29 cellular contexts compared by ENCODE assay signal in genomic region chr21:46352913-46353312, GRCh38.
"Had no signal": no experiment of that assay in that cellular context is flagged by ENCODE, and none has a peak within 500 bp of the region (broad histone marks: within the 10 kb centered on the region; RNA-seq: fewer than 3 reads in every experiment).

No MANE protein-coding gene starts in this region.

- H3K27ac Mint-ChIP-seq: activated CD4-positive, alpha-beta T cell treated with anti-CD3 and anti-CD28 coated beads, Interleukin-2, amount 10 ng/mL, durations not matched to agents 7 days and 5 days; activated CD8-positive, alpha-beta memory T cell treated with anti-CD3 and anti-CD28 coated beads, Interleukin-2, amount 10 ng/mL, durations not matched to agents 7 days and 5 days; activated CD8-positive, alpha-beta T cell treated with anti-CD3 and anti-CD28 coated beads for 36 hours; activated naive CD4-positive, alpha-beta T cell treated with anti-CD3 and anti-CD28 coated beads for 36 hours; activated naive CD4-positive, alpha-beta T cell treated with anti-CD3 and anti-CD28 coated beads, Interleukin-2, amount 50 U/mL, for 24 hours; activated naive CD8-positive, alpha-beta T cell treated with anti-CD3 and anti-CD28 coated beads for 36 hours; activated naive CD8-positive, alpha-beta T cell treated with anti-CD3 and anti-CD28 coated beads, Interleukin-2, amount 50 U/mL, for 24 hours; activated T-helper 1 cell treated with anti-CD3 and anti-CD28 coated beads, Interleukin-12 subunit alpha, Interleukin-12 subunit beta, Interleukin-2, Interleukin-4 antibody, amounts not matched to agents 30 ng/mL and 10 ng/mL and 1 ng/mL, durations not matched to agents 14 hours and 24 hours and 36 hours; activated T-helper 2 cell treated with anti-CD3 and anti-CD28 coated beads, Interferon-gamma antibody, Interleukin-2, Interleukin-4, amounts not matched to agents 10 μg/mL and 5 μg/mL and 100 μg/mL, durations not matched to agents 14 hours and 24 hours and 36 hours; endodermal cell; WTC11 had no signal

- H3K27ac ChIP-seq: adrenal gland, body of pancreas, colonic mucosa had no signal

- ATAC-seq: activated CD8-positive, alpha-beta memory T cell treated with anti-CD3 and anti-CD28 coated beads, Interleukin-2, amount 10 ng/mL, durations not matched to agents 7 days and 5 days; activated CD8-positive, alpha-beta T cell treated with anti-CD3 and anti-CD28 coated beads for 36 hours; activated naive CD8-positive, alpha-beta T cell treated with anti-CD3 and anti-CD28 coated beads, Interleukin-2, amount 50 U/mL, for 24 hours; body of pancreas; esophagus mucosa; WTC11 had no signal

- H3K27me3 Mint-ChIP-seq: activated CD4-positive, alpha-beta T cell treated with anti-CD3 and anti-CD28 coated beads, Interleukin-2, amount 10 ng/mL, durations not matched to agents 7 days and 5 days; activated CD8-positive, alpha-beta memory T cell treated with anti-CD3 and anti-CD28 coated beads, Interleukin-2, amount 10 ng/mL, durations not matched to agents 7 days and 5 days; activated CD8-positive, alpha-beta T cell treated with anti-CD3 and anti-CD28 coated beads for 36 hours; activated naive CD4-positive, alpha-beta T cell treated with anti-CD3 and anti-CD28 coated beads, Interleukin-2, amount 50 U/mL, for 24 hours; activated naive CD8-positive, alpha-beta T cell treated with anti-CD3 and anti-CD28 coated beads for 36 hours; activated naive CD8-positive, alpha-beta T cell treated with anti-CD3 and anti-CD28 coated beads, Interleukin-2, amount 50 U/mL, for 24 hours had no signal

- DNase-seq: activated CD4-positive, alpha-beta T cell treated with anti-CD3 and anti-CD28 coated beads for 1 hour; activated CD4-positive, alpha-beta T cell treated with anti-CD3 and anti-CD28 coated beads for 4 hours; activated CD4-positive, alpha-beta T cell treated with anti-CD3 and anti-CD28 coated beads, Interleukin-2, amount 10 ng/mL, durations not matched to agents 7 days and 5 days; activated CD4-positive, alpha-beta T cell treated with anti-CD3 and anti-CD28 coated beads, Interleukin-2, amount 50 U/mL, for 4 hours; activated CD8-positive, alpha-beta memory T cell treated with anti-CD3 and anti-CD28 coated beads, Interleukin-2, amount 10 ng/mL, durations not matched to agents 7 days and 5 days; activated CD8-positive, alpha-beta memory T cell treated with anti-CD3 and anti-CD28 coated beads, Interleukin-2, amount 50 U/mL, for 4 hours; activated CD8-positive, alpha-beta T cell treated with anti-CD3 and anti-CD28 coated beads for 36 hours; activated effector memory CD4-positive, alpha-beta T cell treated with anti-CD3 and anti-CD28 coated beads, Interleukin-2, amount 50 U/mL, for 16 hours; activated naive CD4-positive, alpha-beta T cell treated with anti-CD3 and anti-CD28 coated beads for 36 hours; activated naive CD8-positive, alpha-beta T cell treated with anti-CD3 and anti-CD28 coated beads for 36 hours; activated naive CD8-positive, alpha-beta T cell treated with anti-CD3 and anti-CD28 coated beads, Interleukin-2, amount 50 U/mL, for 24 hours; activated T-cell treated with anti-CD3 and anti-CD28 coated beads, Interleukin-2, amount 50 U/mL, for 1 hour; activated T-cell treated with anti-CD3 and anti-CD28 coated beads, Interleukin-2, amount 50 U/mL, for 48 hours; adrenal gland; amygdala; aorta; body of pancreas; cerebellar nuclear complex; colonic mucosa; effector CD8-positive, alpha-beta T cell; endodermal cell; foreskin fibroblast; glutamatergic neuron; T-helper 2 cell had no signal

- H3K4me1 Mint-ChIP-seq: activated CD4-positive, alpha-beta T cell treated with anti-CD3 and anti-CD28 coated beads, Interleukin-2, amount 10 ng/mL, durations not matched to agents 7 days and 5 days; activated naive CD4-positive, alpha-beta T cell treated with anti-CD3 and anti-CD28 coated beads, Interleukin-2, amount 50 U/mL, for 24 hours; endodermal cell; WTC11 had no signal

- H3K9me3 Mint-ChIP-seq: activated CD4-positive, alpha-beta T cell treated with anti-CD3 and anti-CD28 coated beads, Interleukin-2, amount 10 ng/mL, durations not matched to agents 7 days and 5 days; activated CD8-positive, alpha-beta T cell treated with anti-CD3 and anti-CD28 coated beads for 36 hours; activated naive CD4-positive, alpha-beta T cell treated with anti-CD3 and anti-CD28 coated beads for 36 hours; activated naive CD4-positive, alpha-beta T cell treated with anti-CD3 and anti-CD28 coated beads, Interleukin-2, amount 50 U/mL, for 24 hours; activated naive CD8-positive, alpha-beta T cell treated with anti-CD3 and anti-CD28 coated beads for 36 hours; activated naive CD8-positive, alpha-beta T cell treated with anti-CD3 and anti-CD28 coated beads, Interleukin-2, amount 50 U/mL, for 24 hours; activated T-helper 1 cell treated with anti-CD3 and anti-CD28 coated beads, Interleukin-12 subunit alpha, Interleukin-12 subunit beta, Interleukin-2, Interleukin-4 antibody, amounts not matched to agents 30 ng/mL and 10 ng/mL and 1 ng/mL, durations not matched to agents 14 hours and 24 hours and 36 hours; activated T-helper 2 cell treated with anti-CD3 and anti-CD28 coated beads, Interferon-gamma antibody, Interleukin-2, Interleukin-4, amounts not matched to agents 10 μg/mL and 5 μg/mL and 100 μg/mL, durations not matched to agents 14 hours and 24 hours and 36 hours; endodermal cell; WTC11 had no signal

- H3K4me3 Mint-ChIP-seq: activated CD4-positive, alpha-beta T cell treated with anti-CD3 and anti-CD28 coated beads, Interleukin-2, amount 10 ng/mL, durations not matched to agents 7 days and 5 days; activated CD8-positive, alpha-beta memory T cell treated with anti-CD3 and anti-CD28 coated beads, Interleukin-2, amount 10 ng/mL, durations not matched to agents 7 days and 5 days; activated CD8-positive, alpha-beta T cell treated with anti-CD3 and anti-CD28 coated beads for 36 hours; activated naive CD4-positive, alpha-beta T cell treated with anti-CD3 and anti-CD28 coated beads for 36 hours; activated naive CD4-positive, alpha-beta T cell treated with anti-CD3 and anti-CD28 coated beads, Interleukin-2, amount 50 U/mL, for 24 hours; activated naive CD8-positive, alpha-beta T cell treated with anti-CD3 and anti-CD28 coated beads for 36 hours; activated naive CD8-positive, alpha-beta T cell treated with anti-CD3 and anti-CD28 coated beads, Interleukin-2, amount 50 U/mL, for 24 hours; activated T-helper 1 cell treated with anti-CD3 and anti-CD28 coated beads, Interleukin-12 subunit alpha, Interleukin-12 subunit beta, Interleukin-2, Interleukin-4 antibody, amounts not matched to agents 30 ng/mL and 10 ng/mL and 1 ng/mL, durations not matched to agents 14 hours and 24 hours and 36 hours; endodermal cell; WTC11 had no signal
